ENCODE assay signal across 7 cellular contexts in the genomic region with DNA sequence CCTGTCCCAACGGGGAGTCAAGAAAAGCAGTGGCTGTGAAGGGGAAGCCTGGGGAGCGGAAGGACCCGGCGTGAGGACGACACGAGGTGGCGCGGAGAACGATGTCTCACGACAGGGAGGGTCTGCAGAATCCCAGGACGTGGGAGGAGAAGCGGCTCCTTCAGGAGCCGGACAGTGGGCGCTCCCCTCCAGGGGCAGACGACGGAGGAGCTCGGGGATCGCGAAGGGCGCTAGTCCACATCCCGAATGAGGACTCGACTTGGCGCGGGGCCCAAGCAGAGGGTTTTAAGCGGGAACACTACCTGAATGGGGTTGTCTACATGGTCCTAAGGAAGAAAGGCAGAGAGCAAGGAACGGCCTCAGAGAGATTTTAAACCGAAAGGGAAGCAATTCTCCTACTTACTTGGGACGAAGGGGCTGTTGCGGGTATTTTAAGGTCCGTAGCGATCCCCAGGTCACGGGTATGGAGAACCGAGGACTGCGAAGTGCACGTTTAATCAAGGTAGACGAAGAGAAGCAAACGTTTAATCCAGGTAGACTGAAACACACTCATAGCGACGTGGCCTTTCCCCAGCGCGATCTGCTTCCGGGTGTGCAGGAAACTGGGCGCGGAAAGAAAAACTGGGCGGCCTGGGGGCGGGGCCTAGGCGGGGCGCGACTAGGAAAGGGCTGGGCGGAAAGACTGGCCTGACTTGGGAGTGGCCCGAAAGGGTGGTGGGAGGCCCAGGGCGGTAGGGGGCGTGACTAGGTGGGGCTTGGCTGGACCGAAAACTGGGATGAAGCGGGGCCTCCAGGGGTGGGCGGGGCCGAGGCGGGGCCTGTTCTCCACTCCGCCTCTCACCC. TPM values are rescaled to one million over a fixed set of nuclear protein-coding genes. Genes with fewer than 3 reads are reported as not detected.
DNase-seq lines count a peak whose midpoint lies in the region; ATAC-seq, FAIRE-seq and TF ChIP-seq lines count a peak whose summit lies in the region.

A gene (minus strand): TSS at position 594 of the 843 bp plus-strand sequence. CDS start 10,964 bp downstream, outside the sequence.

- in situ Hi-C loops in HepG2 (cut with HindIII; ENCODE audit: extremely low pct_ligation_motif_present, low pct_unique_long_range_greater_than_20kb): no loop called here

- H3K4me1 ChIP-seq in HepG2 (ENCODE audit: insufficient read depth, low read length): peaks cover 38% of the 10 kb centered on the region; the same call in 1 of the 2 replicates

- TF ChIP-seq EP300 in HepG2 (IDR thresholded peaks at IDR 0.05; ENCODE audit: low read depth in 2 of 2, low read length in 2 of 2): no peak
- TF ChIP-seq EP300 in HepG2 (CRISPR knock-in tag; IDR thresholded peaks at IDR 0.05; ENCODE audit: borderline replicate concordance): no peak

- peak within 1 kb of the TSS; percentile 81 for H3K27ac ChIP-seq in HepG2 (ENCODE audit: extremely low read length, insufficient read depth, low read length)

- peak within 1 kb of the TSS; percentile 86 to 98 (median 90) for H3K4me3 ChIP-seq in HepG2 (replicated peaks in 1 of 3; ENCODE audit: insufficient read depth in 1 of 3, low read depth in 2 of 3, low read length in 3 of 3)

- peak within 1 kb of the TSS; percentile 77 for H3K4me2 ChIP-seq in HepG2 (ENCODE audit: low read depth, low read length)

- intact Hi-C loops in HepG2 (cut with micrococcal nuclease; ENCODE audit: unreplicated experiment): loop anchor here (10.0 kb wide), 1 partner anchor 51 kb away; a partner anchor contains a TSS

- peaks cover 53% of the 10 kb centered on the region for H3K9me3 ChIP-seq in HepG2 (ENCODE audit: low read length)

- FAIRE-seq in HepG2 (lab: Jason Lieb, UNC): no peak

- ATAC-seq in GM18505 (IDR thresholded peaks at IDR 0.05; ENCODE audit: unreplicated experiment) (peak; percentile 90), HG03135 (IDR thresholded peaks at IDR 0.05; ENCODE audit: unreplicated experiment) (peak; percentile 83), HepG2 (peak; percentile 97)

- peaks cover 31% of the 10 kb centered on the region for H3K79me2 ChIP-seq in HepG2 (ENCODE audit: insufficient read depth, low read length)

- TSS peak; percentile 84 for BruUV-seq in HepG2 (replicated peaks; lab: Mats Ljungman, UMichigan)

- TF ChIP-seq CTCF in HepG2 (CRISPR knock-in tag; IDR thresholded peaks at IDR 0.05): no peak

- peak; percentile 71 for DNase-seq in NCI-H510A (lab: John Stamatoyannopoulos, UW)
- peak; percentile 88 to 91 for DNase-seq in activated CD4-positive, alpha-beta T cell treated with anti-CD3 and anti-CD28 coated beads, Interleukin-2, amount 50 U/mL, for 48 hours
- DNase-seq in dermis blood vessel endothelial cell: peak; percentile 95
- DNase-seq in HepG2 (ENCODE audit: low spot score): peak; percentile 87
- peak; percentile 87 to 88 for DNase-seq in stimulated activated CD4-positive, alpha-beta T cell treated with anti-CD3 and anti-CD28 coated beads, Interleukin-2, amount 100 ng/mL, for 24 hours

- POLR2A ChIA-PET in HepG2 (lab: Yijun Ruan, JAX): no interaction called here

- TF ChIP-seq RAD21 in HepG2 (CRISPR knock-in tag; IDR thresholded peaks at IDR 0.05): no peak

- peak; percentile 83 for TF ChIP-seq POLR2A in GM18505 (IDR thresholded peaks at IDR 0.05; ENCODE audit: borderline replicate concordance, extremely low read depth, insufficient read depth, insufficient read length)
- TF ChIP-seq POLR2A in HepG2 (IDR thresholded peaks at IDR 0.05; ENCODE audit: insufficient read depth in 1 of 2, low read depth in 2 of 2, low read length in 2 of 2): peak; percentile 81 to 88

- CTCF ChIA-PET in HepG2 (lab: Yijun Ruan, JAX; ENCODE audit: low intra/inter-chr PET ratio, low total read pairs): no interaction called here

- 1% methylated on average over 41 of the region's 59 CpGs for WGBS in HepG2 (ENCODE audit: low lambda C conversion rate)

- peak within 1 kb of the TSS; percentile 97 for H3K9ac ChIP-seq in HepG2 (ENCODE audit: insufficient read depth, low read depth, low read length)

- H3K36me3 ChIP-seq in HepG2 (replicated peaks in 1 of 2; ENCODE audit: control insufficient read depth in 1 of 2, insufficient read depth in 2 of 2, low read length in 2 of 2): peaks cover 2 to 22% of the 10 kb centered on the region in 2 experiments; a peak in 3 of 5 replicates

- peak within 1 kb of the TSS; percentile 87 for H2AFZ ChIP-seq in HepG2 (ENCODE audit: low read length)

- peaks cover 0 to 3% of the 10 kb centered on the region in 2 experiments; a peak in 1 of 5 replicates for H3K27me3 ChIP-seq in HepG2 (ENCODE audit: control insufficient read depth in 1 of 2, insufficient read depth in 2 of 2, low read length in 2 of 2)

- H4K20me1 ChIP-seq in HepG2 (ENCODE audit: insufficient read depth, low read length): no peaks in the 10 kb centered on the region

TF ChIP-seq in HepG2, 621 proteins besides CTCF, POLR2A, EP300 and RAD21 (continues in another document):
- TF ChIP-seq, protein P1, sequence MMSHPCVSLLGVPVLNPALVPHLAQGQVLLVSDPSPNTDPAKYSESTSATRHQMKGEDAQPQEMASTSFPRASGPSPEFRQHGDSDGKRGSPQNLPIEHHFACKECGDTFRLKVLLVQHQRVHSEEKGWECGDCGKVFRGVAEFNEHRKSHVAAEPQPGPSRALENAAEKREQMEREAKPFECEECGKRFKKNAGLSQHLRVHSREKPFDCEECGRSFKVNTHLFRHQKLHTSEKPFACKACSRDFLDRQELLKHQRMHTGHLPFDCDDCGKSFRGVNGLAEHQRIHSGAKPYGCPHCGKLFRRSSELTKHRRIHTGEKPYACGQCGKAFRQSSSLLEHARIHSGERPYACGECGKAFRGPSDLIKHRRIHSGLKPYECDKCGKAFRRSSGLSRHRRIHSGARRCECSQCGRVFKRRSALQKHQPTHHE (CRISPR knock-in tag; IDR thresholded peaks at IDR 0.05; ENCODE audit: borderline replicate concordance): 0 out of 2 replicates have a peak, but pooled peaks have one; percentile 31
- TF ChIP-seq ZSCAN12 (CRISPR knock-in tag; IDR thresholded peaks at IDR 0.05) (no peak), TEAD3 (CRISPR knock-in tag; optimal IDR thresholded peaks at IDR 0.05; ENCODE audit: borderline replicate concordance) (no peak), SMARCC2 (IDR thresholded peaks at IDR 0.05) (no peak), HMGA1 (CRISPR knock-in tag; conservative IDR thresholded peaks at IDR 0.05) (no peak), SALL2 (CRISPR knock-in tag; IDR thresholded peaks at IDR 0.05) (0 out of 2 replicates have a peak, but pooled peaks have one; percentile 41), ZNF263 (CRISPR knock-in tag; IDR thresholded peaks at IDR 0.05) (peak; percentile 48; the same call in 1 of the 2 replicates), ZNF816 (CRISPR knock-in tag; IDR thresholded peaks at IDR 0.05; ENCODE audit: borderline replicate concordance) (0 out of 2 replicates have a peak, but pooled peaks have one; percentile 31), ELF3 (CRISPR knock-in tag; IDR thresholded peaks at IDR 0.05) (peak; percentile 67; the same call in 1 of the 2 replicates), KAT7 (CRISPR knock-in tag; IDR thresholded peaks at IDR 0.05; ENCODE audit: borderline replicate concordance) (peak; percentile 53; the same call in 1 of the 2 replicates), MED1 (CRISPR knock-in tag; IDR thresholded peaks at IDR 0.05) (0 out of 2 replicates have a peak, but pooled peaks have one; percentile 35), ZNF333 (CRISPR knock-in tag; IDR thresholded peaks at IDR 0.05; ENCODE audit: borderline replicate concordance) (0 out of 2 replicates have a peak, but pooled peaks have one; percentile 50), HDAC1 (CRISPR knock-in tag; IDR thresholded peaks at IDR 0.05) (peak; percentile 43; the same call in 1 of the 2 replicates), KLF6 (CRISPR knock-in tag; IDR thresholded peaks at IDR 0.05) (peak; percentile 30; the same call in 1 of the 2 replicates), AGO1 (IDR thresholded peaks at IDR 0.05; ENCODE audit: low read depth, low read length, poor library complexity, severe bottlenecking) (peak; percentile 46), NFYB (CRISPR knock-in tag; IDR thresholded peaks at IDR 0.05) (no peak), FOXM1 (CRISPR knock-in tag; IDR thresholded peaks at IDR 0.05) (no peak)
- TF ChIP-seq, protein P2, sequence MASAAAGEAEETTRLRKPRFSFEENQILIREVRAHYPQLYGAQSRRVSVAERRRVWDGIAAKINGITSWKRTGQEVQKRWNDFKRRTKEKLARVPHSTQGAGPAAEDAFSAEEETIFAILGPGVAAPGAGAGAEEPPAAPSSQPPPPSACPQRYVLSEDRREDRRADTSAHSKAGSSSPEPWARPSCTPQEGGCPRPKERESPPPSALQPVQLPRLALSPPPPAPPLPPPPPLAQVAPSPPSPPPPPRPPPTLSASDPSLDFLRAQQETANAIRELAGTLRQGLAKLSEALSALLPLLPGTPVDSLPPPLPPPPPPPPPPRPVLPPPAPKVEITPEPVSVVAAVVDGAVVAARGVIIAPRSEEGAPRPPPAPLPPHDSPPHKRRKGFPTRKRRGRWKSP (CRISPR knock-in tag; IDR thresholded peaks at IDR 0.05): peak; percentile 15; the same call in 1 of the 2 replicates

RNA-seq across cellular contexts. Expression of the gene that starts here (rescaled TPM):
- total RNA-seq in dermis blood vessel endothelial cell: 13.5 and 22.5 TPM in 2 replicates
- 14.2 and 15.9 TPM in 2 replicates for total RNA-seq in HepG2 (2016; rRNA removed; fragmentation: Illumina TruSeq; extraction: Trizol)
- total RNA-seq in HepG2 (2016; cell fraction: cytosol; rRNA removed; fragmentation: Illumina TruSeq; extraction: Trizol; ENCODE audit: low read depth): 5.1 and 6.4 TPM in 2 replicates
- total RNA-seq in HepG2 (2016; cell fraction: insoluble cytoplasmic fraction; rRNA removed; fragmentation: Illumina TruSeq; extraction: Trizol): 15.1 and 15.5 TPM in 2 replicates
- 4.2 and 5.6 TPM in 2 replicates for total RNA-seq in HepG2 (2016; cell fraction: membrane; rRNA removed; fragmentation: Illumina TruSeq; extraction: Trizol)
- total RNA-seq in HepG2 (2016; cell fraction: nucleus; rRNA removed; fragmentation: Illumina TruSeq; extraction: Trizol): 18.8 and 21.0 TPM in 2 replicates
- polyA plus RNA-seq in HepG2 (2011; rRNA removed): 6.2 and 6.7 TPM in 2 replicates
- 2.9 and 3.2 TPM in 2 replicates for polyA plus RNA-seq in HepG2 (2011; cell fraction: cytosol; rRNA removed)
- polyA plus RNA-seq in HepG2 (2011; cell fraction: nucleus; rRNA removed): 13.2 and 21.8 TPM in 2 replicates
- polyA plus RNA-seq in HepG2 (2012): 7.6 and 10.6 TPM in 2 replicates
- 0.27 and 0.37 TPM in 2 replicates for polyA plus RNA-seq in HepG2 (2016; cell fraction: cytosol; fragmentation: Illumina TruSeq; extraction: Trizol; ENCODE audit: low read depth)
- 4.0 and 5.1 TPM in 2 replicates for polyA plus RNA-seq in HepG2 (2016; cell fraction: insoluble cytoplasmic fraction; fragmentation: Illumina TruSeq; extraction: Trizol; ENCODE audit: low read depth)
- 0.32 and 0.47 TPM in 2 replicates for polyA plus RNA-seq in HepG2 (2016; cell fraction: membrane; fragmentation: Illumina TruSeq; extraction: Trizol; ENCODE audit: low read depth)
- 30.9 and 38.1 TPM in 2 replicates for polyA plus RNA-seq in HepG2 (2016; cell fraction: nucleus; fragmentation: Illumina TruSeq; extraction: Trizol; ENCODE audit: insufficient read depth, low read depth)
- polyA minus RNA-seq in HepG2 (2011; rRNA and poly(A)+ RNA removed; ENCODE audit: low replicate concordance): 6.3 and 9.2 TPM in 2 replicates
- polyA minus RNA-seq in HepG2 (2011; cell fraction: cytosol; rRNA and poly(A)+ RNA removed): 3.8 and 4.4 TPM in 2 replicates
- polyA minus RNA-seq in HepG2 (2011; cell fraction: nucleus; rRNA and poly(A)+ RNA removed): 29.4 and 34.3 TPM in 2 replicates

Comparison
In these comparisons a context has a peak if more than half of its experiments do, and no peak if none do; other contexts are left out.
1. Peak in every context shown above with its lines: DNase-seq, ATAC-seq, H3K4me3 ChIP-seq and H3K27ac ChIP-seq.